ENCODE assay signal across 1 cellular context in the genomic region with DNA sequence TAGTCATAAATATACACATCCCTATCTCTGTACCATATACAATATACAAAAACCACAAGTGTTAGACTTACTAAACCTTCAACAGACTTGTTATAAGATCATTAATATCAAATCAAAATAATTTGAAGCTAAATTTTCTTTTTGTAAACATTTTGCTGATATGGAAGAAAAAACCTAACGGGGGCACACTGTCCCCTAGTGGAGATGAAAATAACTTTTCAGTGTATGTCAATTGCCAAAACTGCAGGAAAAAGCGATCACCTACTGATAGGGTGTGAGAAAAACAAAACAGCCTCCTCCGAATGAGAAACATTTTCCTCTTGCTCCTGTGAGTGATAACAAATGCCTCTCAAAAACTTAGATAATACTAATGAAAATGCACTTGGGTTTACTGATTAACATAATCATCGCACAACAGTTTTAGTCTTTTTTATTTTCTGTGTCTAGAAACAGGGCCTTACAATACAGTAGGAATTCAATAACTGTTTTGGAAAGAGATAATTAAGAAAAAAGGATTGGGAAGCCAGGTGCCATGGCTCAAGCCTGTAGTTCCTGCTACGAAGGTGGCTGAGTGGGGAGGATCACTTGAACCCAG.
TF ChIP-seq lines count a peak whose summit lies in the region.

No MANE protein-coding gene starts in this region.

TF ChIP-seq in HCT116, 20 proteins besides CTCF, POLR2A, EP300 and RAD21 (continued from another document):
- TF ChIP-seq, protein P1, sequence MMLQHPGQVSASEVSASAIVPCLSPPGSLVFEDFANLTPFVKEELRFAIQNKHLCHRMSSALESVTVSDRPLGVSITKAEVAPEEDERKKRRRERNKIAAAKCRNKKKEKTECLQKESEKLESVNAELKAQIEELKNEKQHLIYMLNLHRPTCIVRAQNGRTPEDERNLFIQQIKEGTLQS (IDR thresholded peaks at IDR 0.05): no peak
- TF ChIP-seq, protein P2, sequence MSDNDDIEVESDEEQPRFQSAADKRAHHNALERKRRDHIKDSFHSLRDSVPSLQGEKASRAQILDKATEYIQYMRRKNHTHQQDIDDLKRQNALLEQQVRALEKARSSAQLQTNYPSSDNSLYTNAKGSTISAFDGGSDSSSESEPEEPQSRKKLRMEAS (IDR thresholded peaks at IDR 0.05): no peak
- TF ChIP-seq SP1 (IDR thresholded peaks at IDR 0.05; ENCODE audit: low read depth): no peak
- no peak for TF ChIP-seq SRF (IDR thresholded peaks at IDR 0.05; ENCODE audit: low read depth)
- TF ChIP-seq JUND (IDR thresholded peaks at IDR 0.05): no peak
- no peak for TF ChIP-seq EZH2 (IDR thresholded peaks at IDR 0.05)
- no peak for TF ChIP-seq ZFX (IDR thresholded peaks at IDR 0.05)
- TF ChIP-seq, protein P3, sequence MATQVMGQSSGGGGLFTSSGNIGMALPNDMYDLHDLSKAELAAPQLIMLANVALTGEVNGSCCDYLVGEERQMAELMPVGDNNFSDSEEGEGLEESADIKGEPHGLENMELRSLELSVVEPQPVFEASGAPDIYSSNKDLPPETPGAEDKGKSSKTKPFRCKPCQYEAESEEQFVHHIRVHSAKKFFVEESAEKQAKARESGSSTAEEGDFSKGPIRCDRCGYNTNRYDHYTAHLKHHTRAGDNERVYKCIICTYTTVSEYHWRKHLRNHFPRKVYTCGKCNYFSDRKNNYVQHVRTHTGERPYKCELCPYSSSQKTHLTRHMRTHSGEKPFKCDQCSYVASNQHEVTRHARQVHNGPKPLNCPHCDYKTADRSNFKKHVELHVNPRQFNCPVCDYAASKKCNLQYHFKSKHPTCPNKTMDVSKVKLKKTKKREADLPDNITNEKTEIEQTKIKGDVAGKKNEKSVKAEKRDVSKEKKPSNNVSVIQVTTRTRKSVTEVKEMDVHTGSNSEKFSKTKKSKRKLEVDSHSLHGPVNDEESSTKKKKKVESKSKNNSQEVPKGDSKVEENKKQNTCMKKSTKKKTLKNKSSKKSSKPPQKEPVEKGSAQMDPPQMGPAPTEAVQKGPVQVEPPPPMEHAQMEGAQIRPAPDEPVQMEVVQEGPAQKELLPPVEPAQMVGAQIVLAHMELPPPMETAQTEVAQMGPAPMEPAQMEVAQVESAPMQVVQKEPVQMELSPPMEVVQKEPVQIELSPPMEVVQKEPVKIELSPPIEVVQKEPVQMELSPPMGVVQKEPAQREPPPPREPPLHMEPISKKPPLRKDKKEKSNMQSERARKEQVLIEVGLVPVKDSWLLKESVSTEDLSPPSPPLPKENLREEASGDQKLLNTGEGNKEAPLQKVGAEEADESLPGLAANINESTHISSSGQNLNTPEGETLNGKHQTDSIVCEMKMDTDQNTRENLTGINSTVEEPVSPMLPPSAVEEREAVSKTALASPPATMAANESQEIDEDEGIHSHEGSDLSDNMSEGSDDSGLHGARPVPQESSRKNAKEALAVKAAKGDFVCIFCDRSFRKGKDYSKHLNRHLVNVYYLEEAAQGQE (IDR thresholded peaks at IDR 0.05; ENCODE audit: low read depth): no peak
- TF ChIP-seq EGR1 (IDR thresholded peaks at IDR 0.05; ENCODE audit: low read depth): no peak
- TF ChIP-seq CEBPB (IDR thresholded peaks at IDR 0.05; ENCODE audit: low read depth): no peak
